ENCODE assay signal across 8 cellular contexts in the genomic region with DNA sequence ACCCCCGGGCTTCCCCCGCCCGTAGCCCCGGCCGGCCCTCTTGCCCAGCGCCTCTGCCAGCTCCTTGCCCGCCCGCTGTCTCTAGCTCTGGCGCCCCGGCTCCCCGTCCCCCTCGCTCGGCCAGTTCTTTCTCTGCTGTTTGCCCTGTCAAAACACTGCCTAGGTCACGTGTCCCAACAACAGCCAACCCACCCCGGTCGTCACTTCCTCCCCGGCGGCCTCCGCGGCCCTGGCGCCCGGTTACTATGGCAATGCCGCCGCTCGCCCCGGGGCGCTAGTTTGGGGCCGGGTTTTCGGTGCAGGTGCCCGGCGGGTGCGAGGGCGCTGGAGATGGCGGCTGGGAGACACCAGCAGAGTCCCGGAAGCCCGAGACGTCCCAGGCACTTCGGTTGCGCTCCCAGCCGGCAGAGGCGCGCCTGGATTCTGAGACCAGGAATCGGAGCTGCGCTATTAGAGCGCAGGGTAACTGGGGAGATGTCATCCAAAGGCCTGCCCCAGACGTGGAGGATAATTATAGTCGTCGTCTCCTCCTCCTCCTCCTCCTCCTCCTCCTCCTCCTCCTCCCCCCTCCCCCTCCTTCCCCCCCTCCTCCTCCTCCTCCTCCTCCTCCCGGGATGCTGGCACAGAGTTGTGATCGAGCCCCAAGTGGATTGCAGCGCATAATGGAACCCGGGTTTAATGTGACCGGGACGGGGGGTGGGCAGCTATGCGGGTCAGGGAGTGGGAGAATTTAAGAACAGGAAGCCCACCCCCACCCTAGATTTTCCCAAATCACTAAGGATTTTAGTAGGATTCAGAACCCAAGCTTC. TPM values are rescaled to one million over a fixed set of nuclear protein-coding genes. Genes with fewer than 3 reads are reported as not detected.
DNase-seq lines count a peak whose midpoint lies in the region; ATAC-seq and TF ChIP-seq lines count a peak whose summit lies in the region.

Gene ATOSA, minus strand, starts transcription at position 157 of the 809 bp plus-strand sequence. CDS start 1,367 bp downstream, outside the sequence.

- H3K27me3 ChIP-seq in SU-DHL-6 (ENCODE audit: low read length), result no peaks in the 10 kb centered on the region
- no peaks in the 10 kb centered on the region for H3K27me3 ChIP-seq in ovary
- H3K27me3 ChIP-seq in thymus (ENCODE audit: control insufficient read depth, insufficient read depth), result no peaks in the 10 kb centered on the region

- no peaks in the 10 kb centered on the region for H3K9me2 ChIP-seq in SU-DHL-6 (replicated peaks; ENCODE audit: insufficient read depth, low read length)

- peak within 1 kb of the TSS; percentile 78 for H3K4me3 ChIP-seq in SU-DHL-6 (ENCODE audit: insufficient read depth, low read length, poor library complexity, severe bottlenecking)
- H3K4me3 ChIP-seq in ovary, result peak within 1 kb of the TSS; percentile 98
- H3K4me3 ChIP-seq in thymus (ENCODE audit: low read length), result peak within 1 kb of the TSS; percentile 99

- peaks cover 49% of the 10 kb centered on the region for H3K79me2 ChIP-seq in SU-DHL-6 (ENCODE audit: insufficient read depth, low read length)

- peaks cover 26% of the 10 kb centered on the region for H3K4me1 Mint-ChIP-seq in activated naive CD8-positive, alpha-beta T cell treated with anti-CD3 and anti-CD28 coated beads, Interleukin-2, amount 10 ng/mL, durations not matched to agents 7 days and 5 days

- H3K9ac ChIP-seq in SU-DHL-6 (ENCODE audit: low read length), result peak within 1 kb of the TSS; percentile 78

- H3K9me3 ChIP-seq in SU-DHL-6 (ENCODE audit: insufficient read depth, low read length) (no peaks in the 10 kb centered on the region), ovary (no peaks in the 10 kb centered on the region), thymus (ENCODE audit: control insufficient read depth) (no peaks in the 10 kb centered on the region)

- TF ChIP-seq EP300 in ovary (IDR thresholded peaks at IDR 0.05), result no peak

- peaks cover 19% of the 10 kb centered on the region for H3K36me3 ChIP-seq in SU-DHL-6 (ENCODE audit: low read length)
- H3K36me3 ChIP-seq in ovary, result no peaks in the 10 kb centered on the region
- no peaks in the 10 kb centered on the region for H3K36me3 ChIP-seq in thymus (ENCODE audit: control insufficient read depth, insufficient read depth)

- H3K27me3 Mint-ChIP-seq in activated naive CD8-positive, alpha-beta T cell treated with anti-CD3 and anti-CD28 coated beads, Interleukin-2, amount 10 ng/mL, durations not matched to agents 7 days and 5 days, result no peaks in the 10 kb centered on the region

- peaks cover 66% of the 10 kb centered on the region for H3F3A ChIP-seq in SU-DHL-6 (ENCODE audit: insufficient read depth)

- H4K20me1 ChIP-seq in SU-DHL-6 (ENCODE audit: low read depth, low read length), result 0 out of 2 replicates have a peak, but pooled peaks cover 2% of the 10 kb centered on the region

- peak; percentile 90 for DNase-seq in GM10266 (ENCODE audit: extremely low spot score)
- DNase-seq in NCI-H1105 (lab: John Stamatoyannopoulos, UW), result peak; percentile 75
- DNase-seq in activated naive CD8-positive, alpha-beta T cell treated with anti-CD3 and anti-CD28 coated beads, Interleukin-2, amount 10 ng/mL, durations not matched to agents 7 days and 5 days, result peak; percentile 91
- DNase-seq in head of caudate nucleus, result peak; percentile 94 to 99 (median 97)
- peak; percentile 89 to 92 (median 91) for DNase-seq in ovary

- intact Hi-C loops in head of caudate nucleus (cut with DNase I) (loop anchor here (2.0 to 5.0 kb wide), 2 partner anchors 107 to 151 kb away; partner anchors contain the start of gene MYO5A), ovary (cut with DNase I) (no loop called here)

- 0% methylated on average over 46 to 54 of the region's 55 CpGs for WGBS in ovary, 3 donors
- 2% methylated on average over 54 of the region's 55 CpGs for WGBS in thymus

- H3K36me3 Mint-ChIP-seq in activated naive CD8-positive, alpha-beta T cell treated with anti-CD3 and anti-CD28 coated beads, Interleukin-2, amount 10 ng/mL, durations not matched to agents 7 days and 5 days, result peaks cover 11% of the 10 kb centered on the region

- H3K9me3 Mint-ChIP-seq in activated naive CD8-positive, alpha-beta T cell treated with anti-CD3 and anti-CD28 coated beads, Interleukin-2, amount 10 ng/mL, durations not matched to agents 7 days and 5 days, result no peaks in the 10 kb centered on the region

- peak within 1 kb of the TSS; percentile 100 for H3K4me3 Mint-ChIP-seq in activated naive CD8-positive, alpha-beta T cell treated with anti-CD3 and anti-CD28 coated beads, Interleukin-2, amount 10 ng/mL, durations not matched to agents 7 days and 5 days

- H3K27ac Mint-ChIP-seq in activated naive CD8-positive, alpha-beta T cell treated with anti-CD3 and anti-CD28 coated beads, Interleukin-2, amount 10 ng/mL, durations not matched to agents 7 days and 5 days, result peak within 1 kb of the TSS; percentile 100

- H3K4me1 ChIP-seq in ovary (ENCODE audit: insufficient read depth) (peaks cover 2% of the 10 kb centered on the region), thymus (ENCODE audit: control insufficient read depth, insufficient read depth, low read length) (peaks cover 4% of the 10 kb centered on the region)

- peak within 1 kb of the TSS; percentile 28 for H2AFZ ChIP-seq in SU-DHL-6 (ENCODE audit: low read depth, low read length, severe bottlenecking)

- peak within 1 kb of the TSS; percentile 97 for H3K27ac ChIP-seq in SU-DHL-6 (ENCODE audit: low read depth, low read length)
- peak within 1 kb of the TSS; percentile 95 to 96 for H3K27ac ChIP-seq in ovary
- peak within 1 kb of the TSS; percentile 99 for H3K27ac ChIP-seq in thymus (ENCODE audit: low read depth)

- peak; percentile 82 for ATAC-seq in HG02610 (IDR thresholded peaks at IDR 0.05; ENCODE audit: unreplicated experiment)
- ATAC-seq in activated naive CD8-positive, alpha-beta T cell treated with anti-CD3 and anti-CD28 coated beads, Interleukin-2, amount 10 ng/mL, durations not matched to agents 7 days and 5 days (ENCODE audit: low read depth), result peak; percentile 77

- TF ChIP-seq CTCF in GM10266 (IDR thresholded peaks at IDR 0.05; ENCODE audit: control insufficient read depth, insufficient read depth, low read depth, missing control alignments) (no peak), SU-DHL-6 (IDR thresholded peaks at IDR 0.05; ENCODE audit: insufficient read depth, low read length, poor library complexity, severe bottlenecking) (no peak), ovary (IDR thresholded peaks at IDR 0.05) (peak in 2 of 3 donors; percentile 19 to 31)

- peak; percentile 56 for TF ChIP-seq POLR2A in ovary (IDR thresholded peaks at IDR 0.05)

- H3K4me2 ChIP-seq in SU-DHL-6 (ENCODE audit: low read depth, low read length, poor library complexity, severe bottlenecking), result peak within 1 kb of the TSS; percentile 97

- POLR2A ChIA-PET in activated naive CD8-positive, alpha-beta T cell treated with anti-CD3 and anti-CD28 coated beads, Interleukin-2, amount 10 ng/mL, durations not matched to agents 7 days and 5 days (lab: Charles Lee), result interaction anchor here (0.5 to 2.0 kb wide), 11 partner anchors 20 to 1032 kb away, joined by 3 to 8 read pairs (median 3); no protein-coding TSS in a partner anchor

RNA-seq across cellular contexts. Expression of gene ATOSA, which starts in this region (rescaled TPM):
- 10 to 100 TPM; 60.5 to 65.1 TPM for total RNA-seq in activated naive CD8-positive, alpha-beta T cell treated with anti-CD3 and anti-CD28 coated beads, Interleukin-2, amount 10 ng/mL, durations not matched to agents 7 days and 5 days
- total RNA-seq in ovary, result 10 to 100 TPM; 21.3 to 74.6 (median 30.9) TPM
- 10 to 100 TPM; 28.4 to 31.2 TPM for polyA plus RNA-seq in ovary
- polyA plus RNA-seq in thymus, result 96.9 TPM

Comparison
In these comparisons a context has a peak if more than half of its experiments do, and no peak if none do; other contexts are left out.
1. Peak in every context shown above with its lines: DNase-seq, ATAC-seq, H3K4me3 ChIP-seq and H3K27ac ChIP-seq.
2. CTCF ChIP-seq: peak in ovary (2 of 3); none in GM10266 (single experiment) and SU-DHL-6 (single experiment).